In genomic region chr19:17236414-17236716, GRCh38 we compare ENCODE assay signal across 9 cellular contexts. TPM values are rescaled to one million over a fixed set of nuclear protein-coding genes. Genes with fewer than 3 reads are reported as not detected.
A peak's percentile ranks its signal among the peaks of the same experiment; 100 is the strongest.
DNase-seq lines count a peak whose midpoint lies in the region; ATAC-seq and TF ChIP-seq lines count a peak whose summit lies in the region.
"Had no signal": no experiment of that assay in that cellular context is flagged by ENCODE, and none has a peak within 500 bp of the region (broad histone marks: within the 10 kb centered on the region; RNA-seq: fewer than 3 reads in every experiment).

No MANE protein-coding gene starts in this region.

- peaks cover 18% of the 10 kb centered on the region for H3K27me3 Mint-ChIP-seq in CD4-positive, CD25-positive, alpha-beta regulatory T cell
- H3K27me3 Mint-ChIP-seq: activated naive CD8-positive, alpha-beta T cell had no signal

- H2BK20ac ChIP-seq in IMR-90 (ENCODE audit: low read depth, low read length): no peak overlapping the region

- H2AK9ac ChIP-seq in IMR-90 (replicated peaks; ENCODE audit: low read depth, low read length, poor library complexity): peak overlapping the region; percentile 94

- H3K4me3 ChIP-seq in CD4-positive, CD25-positive, alpha-beta regulatory T cell (ENCODE audit: low read depth, low read length): no peak overlapping the region
- H3K4me3 ChIP-seq in IMR-90 (ENCODE audit: insufficient read depth, low read depth, low read length) (no peak overlapping the region), colonic mucosa (no peak overlapping the region), neuronal stem cell (ENCODE audit: low read length in 2 of 2) (peak overlapping the region in 1 of 2 donors; percentile 4)

- no peak overlapping the region; the same call in 1 of the 2 replicates for H3K56ac ChIP-seq in IMR-90 (ENCODE audit: extremely low read depth, insufficient read depth, low read length)

- H2BK15ac ChIP-seq in IMR-90 (ENCODE audit: low read depth, low read length) (no peak overlapping the region; the same call in 2 of the 3 replicates), neuronal stem cell (ENCODE audit: low read length) (no peak overlapping the region)

- no peaks in the 10 kb centered on the region for H3K9me3 Mint-ChIP-seq in CD4-positive, CD25-positive, alpha-beta regulatory T cell

- H3K18ac ChIP-seq in IMR-90 (ENCODE audit: low read depth, low read length) (no peak overlapping the region), neuronal stem cell (ENCODE audit: low read length) (peak overlapping the region; percentile 64)

- H3K4ac ChIP-seq in IMR-90 (ENCODE audit: low read depth, low read length) (peak overlapping the region; percentile 89), neuronal stem cell (ENCODE audit: low read length) (no peak overlapping the region)

- intact Hi-C loops in IMR-90 (cut with micrococcal nuclease): no loop called here
- intact Hi-C loops in colonic mucosa (cut with DNase I): no loop called here

- no peak for TF ChIP-seq RAD21 in IMR-90 (IDR thresholded peaks at IDR 0.05; ENCODE audit: low read length)

- H2BK12ac ChIP-seq in neuronal stem cell (ENCODE audit: low read length): no peak overlapping the region

- CTCF ChIA-PET in IMR-90 (lab: Yijun Ruan, JAX): no interaction called here

- H4K5ac ChIP-seq in IMR-90 (ENCODE audit: low read depth, low read length): no peak overlapping the region

- no peaks in the 10 kb centered on the region for H3K27me3 ChIP-seq in CD4-positive, CD25-positive, alpha-beta regulatory T cell (ENCODE audit: control insufficient read depth, insufficient read depth, low read length)
- no peaks in the 10 kb centered on the region for H3K27me3 ChIP-seq in IMR-90 (ENCODE audit: control insufficient read depth, insufficient read depth, low read length)
- H3K27me3 ChIP-seq in colonic mucosa: no peaks in the 10 kb centered on the region
- H3K27me3 ChIP-seq in neuronal stem cell (ENCODE audit: control insufficient read depth in 3 of 3, insufficient read depth in 3 of 3, low read depth in 1 of 3, low read length in 3 of 3): no peaks in the 10 kb centered on the region

- no peak overlapping the region for H3K27ac Mint-ChIP-seq in CD4-positive, CD25-positive, alpha-beta regulatory T cell
- H3K27ac Mint-ChIP-seq: activated naive CD8-positive, alpha-beta T cell had no signal

- peaks cover 0 to 17% (median 0%) of the 10 kb centered on the region in 4 donors for H3K4me1 Mint-ChIP-seq in CD4-positive, CD25-positive, alpha-beta regulatory T cell

- peak overlapping the region; percentile 68; the same call in 1 of the 2 replicates for H3K14ac ChIP-seq in IMR-90 (replicated peaks; ENCODE audit: low read depth, low read length)
- no peak overlapping the region for H3K14ac ChIP-seq in neuronal stem cell (ENCODE audit: low read length)

- dilution Hi-C loops in IMR-90 (cut with HindIII; ENCODE audit: low sequenced_read_pairs, unreplicated experiment): no loop called here

- WGBS in IMR-90 (ENCODE audit: extremely low coverage in 2 of 2, insufficient read length in 1 of 2), 2 experiments: no CpG with 5 or more reads among the region's 1 CpG
- no CpG with 5 or more reads among the region's 1 CpG for WGBS in neuronal stem cell (ENCODE audit: extremely low coverage in 2 of 2, insufficient read length in 2 of 2, insufficient replicate concordance in 1 of 2), 2 donors

- H4K91ac ChIP-seq in IMR-90 (ENCODE audit: insufficient read depth, low read depth, low read length) (peak overlapping the region; percentile 66), neuronal stem cell (ENCODE audit: low read depth, low read length, poor library complexity) (no peak overlapping the region)

- no peaks in the 10 kb centered on the region for H3K36me3 Mint-ChIP-seq in CD4-positive, CD25-positive, alpha-beta regulatory T cell
- H3K36me3 Mint-ChIP-seq: activated naive CD8-positive, alpha-beta T cell had no signal

- peak overlapping the region; percentile 66 for H2AK5ac ChIP-seq in IMR-90 (ENCODE audit: low read depth, low read length)
- H2AK5ac ChIP-seq in neuronal stem cell (ENCODE audit: low read depth, low read length): peak overlapping the region; percentile 2

- H2AFZ ChIP-seq in IMR-90 (replicated peaks; ENCODE audit: low read length, poor library complexity): peak overlapping the region; percentile 5
- no peak overlapping the region for H2AFZ ChIP-seq in neuronal stem cell (ENCODE audit: low read length)

- H3K4me3 Mint-ChIP-seq in CD4-positive, CD25-positive, alpha-beta regulatory T cell: peak overlapping the region in 3 of 4 donors; percentile 10 to 68 (median 46)

- ATAC-seq in CD4-positive, CD25-positive, alpha-beta regulatory T cell (ENCODE audit: low read depth in 2 of 2): no peak
- ATAC-seq in IMR-90 (ENCODE audit: low read depth) (peak; percentile 11), HG02763 (IDR thresholded peaks at IDR 0.05; ENCODE audit: unreplicated experiment) (no peak)

- H3K4me2 ChIP-seq in IMR-90 (ENCODE audit: low read depth, low read length) (no peak overlapping the region; the same call in 1 of the 2 replicates), neuronal stem cell (ENCODE audit: insufficient read depth, low read length, poor library complexity, severe bottlenecking) (no peak overlapping the region)

- TF ChIP-seq CTCF in IMR-90 (conservative IDR thresholded peaks at IDR 0.05; ENCODE audit: low read depth, low read length) (no peak), colonic mucosa (IDR thresholded peaks at IDR 0.05) (no peak), GM10266 (IDR thresholded peaks at IDR 0.05; ENCODE audit: control insufficient read depth, insufficient read depth, low read depth, missing control alignments) (no peak)

- H4K8ac ChIP-seq in IMR-90 (ENCODE audit: low read depth in 2 of 2, low read length in 2 of 2) (peak overlapping the region; percentile 75 to 93; a peak in 3 of 4 replicates), neuronal stem cell (ENCODE audit: low read depth, low read length) (no peak overlapping the region)

- no peaks in the 10 kb centered on the region for H3K9me3 ChIP-seq in CD4-positive, CD25-positive, alpha-beta regulatory T cell (ENCODE audit: control insufficient read depth in 2 of 2, low read length in 2 of 2)
- H3K9me3 ChIP-seq in IMR-90 (ENCODE audit: control insufficient read depth, insufficient read depth, low read length): no peaks in the 10 kb centered on the region
- no peaks in the 10 kb centered on the region for H3K9me3 ChIP-seq in colonic mucosa
- H3K9me3 ChIP-seq in neuronal stem cell (replicated peaks in 1 of 2; ENCODE audit: control insufficient read depth in 2 of 2, insufficient read depth in 1 of 2, low read depth in 1 of 2, low read length in 2 of 2): no peaks in the 10 kb centered on the region

- peaks cover 5% of the 10 kb centered on the region for H3K9me1 ChIP-seq in IMR-90 (ENCODE audit: insufficient read depth, low read length)

- H2BK120ac ChIP-seq in IMR-90 (ENCODE audit: low read depth, low read length) (peak overlapping the region; percentile 44; the same call in 1 of the 2 replicates), neuronal stem cell (ENCODE audit: low read depth, low read length) (no peak overlapping the region)

- peaks cover 12% of the 10 kb centered on the region for H3K4me1 ChIP-seq in CD4-positive, CD25-positive, alpha-beta regulatory T cell (ENCODE audit: control insufficient read depth, insufficient read depth, low read length, poor library complexity, severe bottlenecking)
- peaks cover 12% of the 10 kb centered on the region for H3K4me1 ChIP-seq in IMR-90 (ENCODE audit: control insufficient read depth, insufficient read depth, low read length)
- peaks cover 33% of the 10 kb centered on the region for H3K4me1 ChIP-seq in colonic mucosa
- peaks cover 11 to 14% of the 10 kb centered on the region in 2 donors for H3K4me1 ChIP-seq in neuronal stem cell (ENCODE audit: control insufficient read depth in 2 of 2, insufficient read depth in 1 of 2, low read depth in 1 of 2, low read length in 2 of 2)

- peaks cover 18% of the 10 kb centered on the region for H4K20me1 ChIP-seq in IMR-90 (ENCODE audit: insufficient read depth, low read length)

- H3K23ac ChIP-seq in IMR-90 (ENCODE audit: low read depth, low read length) (peak overlapping the region; percentile 48; the same call in 1 of the 2 replicates), neuronal stem cell (ENCODE audit: low read depth, low read length, poor library complexity) (no peak overlapping the region)

- H2BK5ac ChIP-seq in IMR-90 (ENCODE audit: low read depth, low read length, poor library complexity, severe bottlenecking): no peak overlapping the region
- peak overlapping the region; percentile 48 for H2BK5ac ChIP-seq in neuronal stem cell (ENCODE audit: low read length)

- TF ChIP-seq POLR2A in IMR-90 (IDR thresholded peaks at IDR 0.05; ENCODE audit: low read depth, low read length): no peak

- H3K27ac ChIP-seq in CD4-positive, CD25-positive, alpha-beta regulatory T cell (ENCODE audit: insufficient read depth, low read length, poor library complexity, severe bottlenecking): no peak overlapping the region
- H3K27ac ChIP-seq in IMR-90 (ENCODE audit: insufficient read depth, low read length) (peak overlapping the region; percentile 24), colonic mucosa (peak overlapping the region; percentile 70), neuronal stem cell (replicated peaks; ENCODE audit: low read length) (peak overlapping the region; percentile 48)

- POLR2A ChIA-PET in IMR-90 (lab: Charles Lee; ENCODE audit: unreplicated experiment): no interaction called here

- in situ Hi-C loops in IMR-90 (cut with MboI; ENCODE audit: low sequenced_read_pairs): no loop called here

- H3K36me3 ChIP-seq in CD4-positive, CD25-positive, alpha-beta regulatory T cell (ENCODE audit: control insufficient read depth, insufficient read depth, low read length): peaks cover 6% of the 10 kb centered on the region
- H3K36me3 ChIP-seq in IMR-90 (ENCODE audit: control insufficient read depth, insufficient read depth, low read length): peaks cover 34% of the 10 kb centered on the region
- peaks cover 9% of the 10 kb centered on the region for H3K36me3 ChIP-seq in colonic mucosa
- peaks cover 18 to 79% of the 10 kb centered on the region in 2 donors for H3K36me3 ChIP-seq in neuronal stem cell (replicated peaks in 1 of 2; ENCODE audit: control insufficient read depth in 2 of 2, insufficient read depth in 2 of 2, low read length in 2 of 2)

- H3K9ac ChIP-seq in IMR-90 (ENCODE audit: low read depth, low read length) (peak overlapping the region; percentile 43; the same call in 1 of the 2 replicates), colonic mucosa (ENCODE audit: low read depth in 2 of 2, low read length in 2 of 2) (peak overlapping the region; percentile 43 to 63), neuronal stem cell (ENCODE audit: low read depth, low read length, poor library complexity) (no peak overlapping the region)

- DNase-seq in CD4-positive, CD25-positive, alpha-beta regulatory T cell: no peak
- no peak for DNase-seq in IMR-90
- DNase-seq in colonic mucosa: peak; percentile 68
- no peak for DNase-seq in neuronal stem cell (ENCODE audit: low spot score)
- no peak for DNase-seq in cerebellar nuclear complex (lab: John Stamatoyannopoulos, UW)
- no peak for DNase-seq in RKO (ENCODE audit: low spot score)
- no peak for DNase-seq in GM10266 (ENCODE audit: extremely low spot score)

- peaks cover 41 to 64% of the 10 kb centered on the region in 2 experiments for H3K79me1 ChIP-seq in IMR-90 (ENCODE audit: low read depth in 1 of 2, low read length in 2 of 2)
- H3K79me1 ChIP-seq in neuronal stem cell (ENCODE audit: low read depth, low read length): peaks cover 20% of the 10 kb centered on the region

- no TSS peak for BruUV-seq in IMR-90 (replicated peaks; lab: Mats Ljungman, UMichigan)

RNA-seq across cellular contexts. Expression of gene NR2F6, which starts 9.4 kb away (rescaled TPM):
- 0.52 TPM for total RNA-seq in CD4-positive, CD25-positive, alpha-beta regulatory T cell
- 1 to 10 TPM in 2 of 4 donors, under 1 TPM in 2; 0.81 to 3.2 (median 1.5) TPM for polyA plus RNA-seq in CD4-positive, CD25-positive, alpha-beta regulatory T cell
- total RNA-seq in IMR-90 (2012; rRNA removed) (8.4 and 10.0 TPM in 2 replicates), colonic mucosa (100 to 1,000 TPM; 129 to 195 TPM)
- polyA plus RNA-seq in IMR-90 (2012; rRNA removed): 20.5 and 28.5 TPM in 2 replicates
- polyA plus RNA-seq in IMR-90 (2012; cell fraction: cytosol; rRNA removed): 18.7 and 47.4 TPM in 2 replicates
- 17.3 and 46.5 TPM in 2 replicates for polyA plus RNA-seq in IMR-90 (2012; cell fraction: nucleus; rRNA removed; ENCODE audit: low replicate concordance)
- 34.2 TPM for polyA plus RNA-seq in neuronal stem cell (2013, experiment 1 of 2)
- polyA plus RNA-seq in neuronal stem cell (2013, experiment 2 of 2): 34.5 TPM

RNA-seq across cellular contexts. Expression of gene OCEL1, which starts 10.3 kb away (rescaled TPM):
- total RNA-seq in CD4-positive, CD25-positive, alpha-beta regulatory T cell: 23.3 TPM
- 10 to 100 TPM; 34.0 to 51.0 (median 47.1) TPM for polyA plus RNA-seq in CD4-positive, CD25-positive, alpha-beta regulatory T cell
- total RNA-seq in IMR-90 (2012; rRNA removed) (0.83 and 1.1 TPM in 2 replicates), colonic mucosa (10 to 100 TPM; 35.7 to 46.9 TPM)
- polyA plus RNA-seq in IMR-90 (2012; rRNA removed): 5.7 and 7.2 TPM in 2 replicates
- 6.4 and 8.3 TPM in 2 replicates for polyA plus RNA-seq in IMR-90 (2012; cell fraction: cytosol; rRNA removed)
- polyA plus RNA-seq in IMR-90 (2012; cell fraction: nucleus; rRNA removed; ENCODE audit: low replicate concordance): 10.6 and 10.7 TPM in 2 replicates
- polyA plus RNA-seq in neuronal stem cell (2013, experiment 1 of 2): 16.5 TPM
- polyA plus RNA-seq in neuronal stem cell (2013, experiment 2 of 2): 16.7 TPM

RNA-seq across cellular contexts. Expression of gene USE1, which starts 21.2 kb away (rescaled TPM):
- 27.1 TPM for total RNA-seq in CD4-positive, CD25-positive, alpha-beta regulatory T cell
- polyA plus RNA-seq in CD4-positive, CD25-positive, alpha-beta regulatory T cell: 10 to 100 TPM; 43.9 to 53.7 (median 50.1) TPM
- total RNA-seq in IMR-90 (2012; rRNA removed) (17.2 and 18.1 TPM in 2 replicates), colonic mucosa (10 to 100 TPM; 18.2 to 22.4 TPM)
- polyA plus RNA-seq in IMR-90 (2012; rRNA removed): 24.2 and 28.7 TPM in 2 replicates
- polyA plus RNA-seq in IMR-90 (2012; cell fraction: cytosol; rRNA removed): 34.3 and 38.4 TPM in 2 replicates
- polyA plus RNA-seq in IMR-90 (2012; cell fraction: nucleus; rRNA removed; ENCODE audit: low replicate concordance): 59.3 and 74.9 TPM in 2 replicates
- 10.0 TPM for polyA plus RNA-seq in neuronal stem cell (2013, experiment 1 of 2)
- polyA plus RNA-seq in neuronal stem cell (2013, experiment 2 of 2): 10.0 TPM

RNA-seq across cellular contexts. Expression of gene USHBP1, which starts 28.2 kb away (rescaled TPM):
- not detected for total RNA-seq in CD4-positive, CD25-positive, alpha-beta regulatory T cell
- polyA plus RNA-seq in CD4-positive, CD25-positive, alpha-beta regulatory T cell: not detected
- total RNA-seq in IMR-90 (2012; rRNA removed): not detected in 2 replicates
- polyA plus RNA-seq in IMR-90 (2012; rRNA removed): not detected in 2 replicates
- not detected in 2 replicates for polyA plus RNA-seq in IMR-90 (2012; cell fraction: cytosol; rRNA removed)
- 0.05 and 0.07 TPM in 2 replicates for polyA plus RNA-seq in IMR-90 (2012; cell fraction: nucleus; rRNA removed; ENCODE audit: low replicate concordance)
- 1 to 10 TPM; 1.1 to 1.3 TPM for total RNA-seq in colonic mucosa
- polyA plus RNA-seq in neuronal stem cell (2013, experiment 1 of 2): 0.22 TPM
- 0.50 TPM for polyA plus RNA-seq in neuronal stem cell (2013, experiment 2 of 2)

RNA-seq across cellular contexts. Expression of gene BABAM1, which starts 30.9 kb away (rescaled TPM):
- 82.3 TPM for total RNA-seq in CD4-positive, CD25-positive, alpha-beta regulatory T cell
- polyA plus RNA-seq in CD4-positive, CD25-positive, alpha-beta regulatory T cell: 100 to 1,000 TPM; 111 to 140 (median 124) TPM
- total RNA-seq in IMR-90 (2012; rRNA removed) (76.7 and 101 TPM in 2 replicates), colonic mucosa (10 to 100 TPM; 73.7 to 94.7 TPM)
- 95.1 and 106 TPM in 2 replicates for polyA plus RNA-seq in IMR-90 (2012; rRNA removed)
- 102 and 118 TPM in 2 replicates for polyA plus RNA-seq in IMR-90 (2012; cell fraction: cytosol; rRNA removed)
- 135 and 157 TPM in 2 replicates for polyA plus RNA-seq in IMR-90 (2012; cell fraction: nucleus; rRNA removed; ENCODE audit: low replicate concordance)
- 102 TPM for polyA plus RNA-seq in neuronal stem cell (2013, experiment 1 of 2)
- 100.0 TPM for polyA plus RNA-seq in neuronal stem cell (2013, experiment 2 of 2)

Comparison
In these comparisons a context has a peak if more than half of its experiments do, and no peak if none do; other contexts are left out.
1. RNA of gene NR2F6, which starts 9.4 kb away (total RNA-seq): 129 to 195 TPM in colonic mucosa; 8.4 to 10.0 TPM in IMR-90 and 0.52 TPM in CD4-positive, CD25-positive, alpha-beta regulatory T cell (single experiment); every median in the first group is over 10 times any median in the second.
2. RNA of gene OCEL1, which starts 10.3 kb away (total RNA-seq): 35.7 to 46.9 TPM in colonic mucosa and 23.3 TPM in CD4-positive, CD25-positive, alpha-beta regulatory T cell (single experiment); 0.83 to 1.1 TPM in IMR-90; every median in the first group is over 10 times any median in the second.